In genomic region chr12:26929590-26929989, GRCh38 we compare ENCODE assay signal across 16 cellular contexts. TPM values are rescaled to one million over a fixed set of nuclear protein-coding genes. Genes with fewer than 3 reads are reported as not detected.
DNase-seq lines count a peak whose midpoint lies in the region; ATAC-seq, FAIRE-seq and TF ChIP-seq lines count a peak whose summit lies in the region.
"Had no signal": no experiment of that assay in that cellular context is flagged by ENCODE, and none has a peak within 500 bp of the region (broad histone marks: within the 10 kb centered on the region; RNA-seq: fewer than 3 reads in every experiment).

No MANE protein-coding gene starts in this region.

- no peaks in the 10 kb centered on the region for H3K27me3 Mint-ChIP-seq in T-helper 1 cell treated with Interleukin-12 subunit alpha and Interleukin-12 subunit beta and Interleukin-4 antibody, amounts not matched to agents 30 μg/mL and 1 μg/mL, for 36 hours (ENCODE audit: low read depth)
- H3K27me3 Mint-ChIP-seq in CD8-positive, alpha-beta memory T cell = no peaks in the 10 kb centered on the region
- no peaks in the 10 kb centered on the region for H3K27me3 Mint-ChIP-seq in nephron progenitor cell (ENCODE audit: low read depth, poor library complexity)

- POLR2A ChIA-PET in CD8-positive, alpha-beta memory T cell (lab: Charles Lee) = no interaction called here
- POLR2A ChIA-PET in GM12878 (lab: Charles Lee) = no interaction called here

- WGBS in GM12878 (ENCODE audit: insufficient coverage, insufficient replicate concordance, low lambda C conversion rate, missing lambda C conversion rate) = 97% methylated on average over 2 of the region's 2 CpGs

- no peaks in the 10 kb centered on the region for H3K9me3 ChIP-seq in CD8-positive, alpha-beta memory T cell (ENCODE audit: low read length)
- H3K9me3 ChIP-seq in GM12878 (replicated peaks; ENCODE audit: control insufficient read depth, insufficient read depth, low read length) = no peaks in the 10 kb centered on the region
- H3K9me3 ChIP-seq: BLaER1, HAP-1 had no signal

- H3K4me1 Mint-ChIP-seq in T-helper 1 cell treated with Interleukin-12 subunit alpha and Interleukin-12 subunit beta and Interleukin-4 antibody, amounts not matched to agents 30 μg/mL and 1 μg/mL, for 36 hours (ENCODE audit: low read depth) = peaks cover 37% of the 10 kb centered on the region
- H3K4me1 Mint-ChIP-seq in CD8-positive, alpha-beta memory T cell = peaks cover 37 to 60% (median 54%) of the 10 kb centered on the region in 3 donors
- H3K4me1 Mint-ChIP-seq in nephron progenitor cell = peaks cover 9% of the 10 kb centered on the region

- peaks cover 16% of the 10 kb centered on the region for H3K4me1 ChIP-seq in CD8-positive, alpha-beta memory T cell (ENCODE audit: insufficient read depth, low read length)
- H3K4me1 ChIP-seq in GM12878 (ENCODE audit: control insufficient read depth, insufficient read depth, low read length) = no peaks in the 10 kb centered on the region
- H3K4me1 ChIP-seq: HAP-1 had no signal

- BruUV-seq in GM12878 (replicated peaks; lab: Mats Ljungman, UMichigan) = no TSS peak

- intact Hi-C loops in GM12878 (cut with micrococcal nuclease; ENCODE audit: unreplicated experiment) = no loop called here

- peaks cover 17% of the 10 kb centered on the region for H3K36me3 ChIP-seq in CD8-positive, alpha-beta memory T cell (ENCODE audit: insufficient read depth, low read length)
- H3K36me3 ChIP-seq in GM12878 (ENCODE audit: control insufficient read depth in 2 of 2, insufficient read depth in 2 of 2, low read length in 1 of 2) = peaks cover 0 to 12% of the 10 kb centered on the region in 2 experiments; a peak in 1 of 4 replicates

- TF ChIP-seq EP300 in GM12878 (IDR thresholded peaks at IDR 0.05; ENCODE audit: borderline replicate concordance in 1 of 2, control insufficient read depth in 1 of 2, low read depth in 2 of 2, low read length in 2 of 2) = no peak

- CTCF ChIA-PET in CD8-positive, alpha-beta memory T cell (lab: Charles Lee) = interaction anchor here (0.6 kb wide), 1 partner anchor 84 kb away, joined by 3 read pairs; the partner anchor contains the start of gene TM7SF3
- CTCF ChIA-PET in GM12878 (lab: Yijun Ruan, JAX) = interaction anchor here (0.6 kb wide), 3 partner anchors 11 to 154 kb away, joined by 3 to 4 read pairs (median 3); no protein-coding TSS in a partner anchor

- in situ Hi-C loops in GM12878 (cut with MboI) = no loop called here

- H3K4me3 Mint-ChIP-seq in T-helper 1 cell treated with Interleukin-12 subunit alpha and Interleukin-12 subunit beta and Interleukin-4 antibody, amounts not matched to agents 30 μg/mL and 1 μg/mL, for 36 hours = no peak overlapping the region
- H3K4me3 Mint-ChIP-seq in CD8-positive, alpha-beta memory T cell = no peak overlapping the region
- no peak overlapping the region for H3K4me3 Mint-ChIP-seq in nephron progenitor cell
- H3K4me3 Mint-ChIP-seq: HFFc6 had no signal

- H3K27ac Mint-ChIP-seq in T-helper 1 cell treated with Interleukin-12 subunit alpha and Interleukin-12 subunit beta and Interleukin-4 antibody, amounts not matched to agents 30 μg/mL and 1 μg/mL, for 36 hours = peak overlapping the region; percentile 10
- peak overlapping the region in 6 of 8 donors; percentile 4 to 88 (median 58) for H3K27ac Mint-ChIP-seq in CD8-positive, alpha-beta memory T cell
- H3K27ac Mint-ChIP-seq in nephron progenitor cell = peak overlapping the region; percentile 7
- H3K27ac Mint-ChIP-seq: HFFc6 had no signal

- H3K4me3 ChIP-seq in CD8-positive, alpha-beta memory T cell (ENCODE audit: low read length) = no peak overlapping the region
- no peak overlapping the region for H3K4me3 ChIP-seq in GM12878
- H3K4me3 ChIP-seq: BLaER1, HAP-1 had no signal

- H3K9ac ChIP-seq in GM12878 (ENCODE audit: control insufficient read depth, insufficient read depth, low read length) = no peak overlapping the region
- H3K9ac ChIP-seq: BLaER1 had no signal

- no peak for TF ChIP-seq RAD21 in GM12878 (IDR thresholded peaks at IDR 0.05; ENCODE audit: insufficient read depth, low read depth, low read length)

- RAD21 ChIA-PET in GM12878 (lab: Charles Lee; ENCODE audit: unreplicated experiment) = no interaction called here

- TF ChIP-seq CTCF in GM12878 (IDR thresholded peaks at IDR 0.05 in 2 of 3, conservative IDR thresholded peaks at IDR 0.05 in 1 of 3; ENCODE audit: control insufficient read depth in 2 of 3, extremely low read depth in 1 of 3, insufficient read depth in 1 of 3, low read depth in 3 of 3, low read length in 3 of 3) (no peak), nephron progenitor cell (IDR thresholded peaks at IDR 0.05) (no peak)

- no peak for FAIRE-seq in GM12878 (lab: Jason Lieb, UNC)

- DNase-seq in T-helper 1 cell = no peak
- DNase-seq in CD8-positive, alpha-beta memory T cell = no peak
- DNase-seq in GM12878 (ENCODE audit: low read depth, low spot score) = no peak
- no peak for DNase-seq in nephron progenitor cell
- no peak for DNase-seq in NCI-H2029 treated with DMSO at 0.1 percent for 48 hours (lab: John Stamatoyannopoulos, UW)
- no peak for DNase-seq in GM19240 (ENCODE audit: insufficient read length, low spot score)
- DNase-seq in midbrain (lab: John Stamatoyannopoulos, UW) = no peak
- DNase-seq: 8988T, AML-193, Calu3, DMS 273 treated with DMSO at 0.1 percent for 48 hours, GOT3, HFFc6 had no signal

- SMC1A ChIA-PET in GM12878 (lab: Charles Lee; ENCODE audit: uncharacterized antibody, unreplicated experiment) = interaction anchor here (1.1 to 1.3 kb wide), 2 partner anchors 17 to 34 kb away, joined by 3 to 5 read pairs; no protein-coding TSS in a partner anchor

- no peak overlapping the region for H2AFZ ChIP-seq in GM12878 (ENCODE audit: control insufficient read depth, low read depth, low read length)

- no peaks in the 10 kb centered on the region for H4K20me1 ChIP-seq in GM12878 (ENCODE audit: control insufficient read depth, insufficient read depth)

- no peak for TF ChIP-seq POLR2A in GM12878 (IDR thresholded peaks at IDR 0.05; ENCODE audit: low read depth, low read length)

- peaks cover 51% of the 10 kb centered on the region for H3K36me3 Mint-ChIP-seq in T-helper 1 cell treated with Interleukin-12 subunit alpha and Interleukin-12 subunit beta and Interleukin-4 antibody, amounts not matched to agents 30 μg/mL and 1 μg/mL, for 36 hours (ENCODE audit: low read depth)
- peaks cover 15 to 65% (median 20%) of the 10 kb centered on the region in 3 donors for H3K36me3 Mint-ChIP-seq in CD8-positive, alpha-beta memory T cell
- H3K36me3 Mint-ChIP-seq in nephron progenitor cell (ENCODE audit: low read depth) = peaks cover 46% of the 10 kb centered on the region

- peaks cover 32% of the 10 kb centered on the region for H3K79me2 ChIP-seq in GM12878 (ENCODE audit: control insufficient read depth, insufficient read depth, low read length)

- H3K27ac ChIP-seq in CD8-positive, alpha-beta memory T cell (ENCODE audit: low read depth, low read length) = no peak overlapping the region
- no peak overlapping the region for H3K27ac ChIP-seq in GM12878 (ENCODE audit: control insufficient read depth, insufficient read depth)
- H3K27ac ChIP-seq: BLaER1 had no signal

- ATAC-seq in GM12878 = no peak

- H3K9me3 Mint-ChIP-seq in T-helper 1 cell treated with Interleukin-12 subunit alpha and Interleukin-12 subunit beta and Interleukin-4 antibody, amounts not matched to agents 30 μg/mL and 1 μg/mL, for 36 hours = no peaks in the 10 kb centered on the region
- H3K9me3 Mint-ChIP-seq in CD8-positive, alpha-beta memory T cell = no peaks in the 10 kb centered on the region
- no peaks in the 10 kb centered on the region for H3K9me3 Mint-ChIP-seq in nephron progenitor cell
- H3K9me3 Mint-ChIP-seq: HFFc6 had no signal

- H3K27me3 ChIP-seq in CD8-positive, alpha-beta memory T cell (ENCODE audit: insufficient read depth, low read length, poor library complexity, severe bottlenecking) = no peaks in the 10 kb centered on the region
- H3K27me3 ChIP-seq in GM12878 (replicated peaks in 1 of 2; ENCODE audit: control insufficient read depth in 2 of 2, insufficient read depth in 2 of 2, low read length in 1 of 2) = no peaks in the 10 kb centered on the region
- H3K27me3 ChIP-seq: BLaER1 had no signal

- no peak overlapping the region for H3K4me2 ChIP-seq in GM12878 (ENCODE audit: control insufficient read depth, insufficient read depth)
- H3K4me2 ChIP-seq: BLaER1 had no signal

RNA-seq across cellular contexts. Expression of gene INTS13, which starts 8.2 kb away (rescaled TPM):
- total RNA-seq in CD8-positive, alpha-beta memory T cell = 10 to 100 TPM; 58.7 to 64.5 TPM
- 22.3 TPM for polyA plus RNA-seq in CD8-positive, alpha-beta memory T cell
- 52.1 and 75.6 TPM in 2 replicates for total RNA-seq in GM12878 (2013; cell fraction: nucleolus; rRNA removed)
- 38.8 and 53.1 TPM in 2 replicates for total RNA-seq in GM12878 (2014; rRNA removed)
- 65.1 and 72.0 TPM in 2 replicates for total RNA-seq in GM12878 (2014; rRNA removed; fragmentation: Illumina TruSeq; extraction: Trizol)
- 34.3 and 37.5 TPM in 2 replicates for total RNA-seq in GM12878 (2021)
- 18.2 TPM for polyA plus RNA-seq in GM12878 (2011; ENCODE audit: low read depth)
- 65.3 and 126 TPM in 2 replicates for polyA plus RNA-seq in GM12878 (2011; rRNA removed)
- 16.8 and 28.7 TPM in 2 replicates for polyA plus RNA-seq in GM12878 (2011; cell fraction: cytosol; rRNA removed)
- 26.3 and 31.2 TPM in 2 replicates for polyA plus RNA-seq in GM12878 (2011; cell fraction: nucleus; rRNA removed)
- polyA plus RNA-seq in GM12878 (2012) = 45.2 and 53.6 TPM in 2 replicates
- 54.5 and 72.0 TPM in 2 replicates for polyA plus RNA-seq in GM12878 (2014; fragmentation: Illumina TruSeq; extraction: Trizol)
- 10 to 100 TPM; 43.4 to 65.4 TPM for polyA plus RNA-seq in GM12878 (2014; fragmentation: Nextera tagmentation; extraction: Ambion mirVana)
- polyA plus RNA-seq in GM12878 (2014; rRNA removed) = 33.4 and 35.3 TPM in 2 replicates
- 10 to 100 TPM; 70.6 to 71.7 TPM for polyA plus RNA-seq in GM12878 (2016; fragmentation: Nextera tagmentation; extraction: Ambion mirVana)
- 47.7 and 77.4 TPM in 2 replicates for polyA minus RNA-seq in GM12878 (2011; rRNA and poly(A)+ RNA removed)
- polyA minus RNA-seq in GM12878 (2011; cell fraction: cytosol; rRNA and poly(A)+ RNA removed) = 36.5 and 48.5 TPM in 2 replicates
- polyA minus RNA-seq in GM12878 (2011; cell fraction: nucleus; rRNA and poly(A)+ RNA removed) = 30.1 and 42.6 TPM in 2 replicates

RNA-seq across cellular contexts. Expression of gene FGFR1OP2, which starts 8.7 kb away (rescaled TPM):
- total RNA-seq in CD8-positive, alpha-beta memory T cell = 10 to 100 TPM; 50.4 to 54.7 TPM
- polyA plus RNA-seq in CD8-positive, alpha-beta memory T cell = 103 TPM
- total RNA-seq in GM12878 (2013; cell fraction: nucleolus; rRNA removed) = 137 and 147 TPM in 2 replicates
- total RNA-seq in GM12878 (2014; rRNA removed) = 28.5 and 31.2 TPM in 2 replicates
- 41.9 and 44.0 TPM in 2 replicates for total RNA-seq in GM12878 (2014; rRNA removed; fragmentation: Illumina TruSeq; extraction: Trizol)
- 30.1 and 32.7 TPM in 2 replicates for total RNA-seq in GM12878 (2021)
- 19.2 TPM for polyA plus RNA-seq in GM12878 (2011; ENCODE audit: low read depth)
- polyA plus RNA-seq in GM12878 (2011; rRNA removed) = 59.1 and 121 TPM in 2 replicates
- polyA plus RNA-seq in GM12878 (2011; cell fraction: cytosol; rRNA removed) = 18.8 and 19.1 TPM in 2 replicates
- polyA plus RNA-seq in GM12878 (2011; cell fraction: nucleus; rRNA removed) = 37.2 and 38.1 TPM in 2 replicates
- polyA plus RNA-seq in GM12878 (2012) = 25.7 and 40.1 TPM in 2 replicates
- polyA plus RNA-seq in GM12878 (2014; fragmentation: Illumina TruSeq; extraction: Trizol) = 36.7 and 47.3 TPM in 2 replicates
- polyA plus RNA-seq in GM12878 (2014; fragmentation: Nextera tagmentation; extraction: Ambion mirVana) = 10 to 100 TPM; 29.0 to 32.2 TPM
- polyA plus RNA-seq in GM12878 (2014; rRNA removed) = 32.0 and 39.9 TPM in 2 replicates
- 10 to 100 TPM; 45.4 to 51.4 TPM for polyA plus RNA-seq in GM12878 (2016; fragmentation: Nextera tagmentation; extraction: Ambion mirVana)
- polyA minus RNA-seq in GM12878 (2011; rRNA and poly(A)+ RNA removed) = 33.8 and 41.3 TPM in 2 replicates
- polyA minus RNA-seq in GM12878 (2011; cell fraction: cytosol; rRNA and poly(A)+ RNA removed) = 24.0 and 29.0 TPM in 2 replicates
- 24.5 and 37.5 TPM in 2 replicates for polyA minus RNA-seq in GM12878 (2011; cell fraction: nucleus; rRNA and poly(A)+ RNA removed)

Comparison
In these comparisons a context has a peak if more than half of its experiments do, and no peak if none do; other contexts are left out.
1. H3K27ac Mint-ChIP-seq: peak in every context shown above with its lines; median percentile 58 in CD8-positive, alpha-beta memory T cell; 10 in T-helper 1 cell treated with Interleukin-12 subunit alpha and Interleukin-12 subunit beta and Interleukin-4 antibody, amounts not matched to agents 30 μg/mL and 1 μg/mL, for 36 hours; 7 in nephron progenitor cell.